Comparison of ENCODE assay signal across 19 cellular contexts in genomic region chr11:129290966-129291365, GRCh38.
"Had no signal": no experiment of that assay in that cellular context is flagged by ENCODE, and none has a peak within 500 bp of the region (broad histone marks: within the 10 kb centered on the region; RNA-seq: fewer than 3 reads in every experiment).

No MANE protein-coding gene starts in this region.

- H3K27ac Mint-ChIP-seq: effector memory CD8-positive, alpha-beta T cell; immature natural killer cell; natural killer cell; stimulated activated naive CD8-positive, alpha-beta T cell treated with anti-CD3 and anti-CD28 coated beads, Interleukin-15, amount 100 ng/mL, for 72 hours had no signal

- H3K27ac ChIP-seq: lower lobe of right lung, prostate gland, right atrium auricular region, suprapubic skin, transverse colon had no signal

- H3K4me3 Mint-ChIP-seq: effector memory CD8-positive, alpha-beta T cell; immature natural killer cell; natural killer cell; stimulated activated naive CD8-positive, alpha-beta T cell treated with anti-CD3 and anti-CD28 coated beads, Interleukin-15, amount 100 ng/mL, for 72 hours had no signal

- H3K36me3 Mint-ChIP-seq: immature natural killer cell, natural killer cell had no signal

- H3K4me1 Mint-ChIP-seq: immature natural killer cell, natural killer cell had no signal

- H3K4me3 ChIP-seq: lower lobe of right lung, prostate gland, right atrium auricular region, smooth muscle cell, suprapubic skin, transverse colon had no signal

- DNase-seq: cortex of kidney; effector memory CD8-positive, alpha-beta T cell; immature natural killer cell; left ventricle myocardium superior; lower lobe of right lung; natural killer cell; stimulated activated CD4-positive, alpha-beta T cell treated with anti-CD3 and anti-CD28 coated beads, Interleukin-12 subunit alpha, Interleukin-12 subunit beta, amount 100 ng/mL, for 4 hours; stimulated activated CD4-positive, alpha-beta T cell treated with anti-CD3 and anti-CD28 coated beads, Interleukin-1b, Interleukin-23, amount 100 ng/mL, for 48 hours; stimulated activated CD4-positive, alpha-beta T cell treated with anti-CD3 and anti-CD28 coated beads, Interleukin-4, amount 100 ng/mL, for 1 hour; stimulated activated CD8-positive, alpha-beta memory T cell treated with anti-CD3 and anti-CD28 coated beads, Interleukin-4, amount 100 ng/mL, for 48 hours; stimulated activated naive CD4-positive, alpha-beta T cell; stimulated activated naive CD8-positive, alpha-beta T cell treated with anti-CD3 and anti-CD28 coated beads, Interleukin-15, amount 100 ng/mL, for 72 hours; transverse colon had no signal

- H3K36me3 ChIP-seq: lower lobe of right lung, prostate gland, right atrium auricular region, suprapubic skin, transverse colon had no signal

- H3K9me3 Mint-ChIP-seq: effector memory CD8-positive, alpha-beta T cell; immature natural killer cell; natural killer cell; stimulated activated naive CD8-positive, alpha-beta T cell treated with anti-CD3 and anti-CD28 coated beads, Interleukin-15, amount 100 ng/mL, for 72 hours had no signal

- FAIRE-seq: frontal cortex, keratinocyte had no signal

- H3K9me3 ChIP-seq: lower lobe of right lung, prostate gland, right atrium auricular region, suprapubic skin, transverse colon had no signal

- H3K4me1 ChIP-seq: lower lobe of right lung, prostate gland, suprapubic skin had no signal

- ATAC-seq: effector memory CD8-positive, alpha-beta T cell; left ventricle myocardium superior; lower lobe of right lung; natural killer cell; stimulated activated naive CD8-positive, alpha-beta T cell treated with anti-CD3 and anti-CD28 coated beads, Interleukin-15, amount 100 ng/mL, for 72 hours had no signal

- H3K27me3 ChIP-seq: right atrium auricular region, suprapubic skin, transverse colon had no signal

- H3K4me2 ChIP-seq: smooth muscle cell had no signal
